Comparison of ENCODE assay signal across 1 cellular context in the genomic region with DNA sequence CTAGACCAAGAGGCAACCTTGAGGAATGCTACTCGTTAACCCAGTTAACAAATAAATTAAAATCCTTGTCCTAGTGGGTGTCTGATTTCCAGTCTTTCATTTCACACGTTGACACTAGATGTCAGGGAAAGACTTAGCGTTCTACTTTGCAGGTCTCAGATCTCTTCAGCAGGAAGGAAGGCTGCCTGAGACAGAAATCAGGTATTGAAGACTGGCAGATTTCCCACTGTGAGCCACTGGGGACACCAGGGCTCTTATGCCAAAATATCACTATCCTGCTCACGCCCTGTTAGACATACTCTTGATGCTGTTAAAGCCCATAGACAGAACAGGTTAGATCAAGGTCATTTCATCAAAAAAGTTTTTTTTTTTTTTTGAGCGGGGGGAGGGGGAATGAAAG.
TF ChIP-seq lines count a peak whose summit lies in the region.

No MANE protein-coding gene starts in this region.

TF ChIP-seq in H1, 55 proteins besides CTCF, POLR2A, EP300 and RAD21:
- TF ChIP-seq CHD2 (IDR thresholded peaks at IDR 0.05; ENCODE audit: low read length) (no peak), NANOG (IDR thresholded peaks at IDR 0.05; ENCODE audit: insufficient read depth, low read depth, low read length, poor library complexity, severe bottlenecking) (no peak), KDM5A (IDR thresholded peaks at IDR 0.05; ENCODE audit: low read length) (no peak), YY1 (IDR thresholded peaks at IDR 0.05; ENCODE audit: low read depth, low read length) (no peak)
- TF ChIP-seq, protein P1, sequence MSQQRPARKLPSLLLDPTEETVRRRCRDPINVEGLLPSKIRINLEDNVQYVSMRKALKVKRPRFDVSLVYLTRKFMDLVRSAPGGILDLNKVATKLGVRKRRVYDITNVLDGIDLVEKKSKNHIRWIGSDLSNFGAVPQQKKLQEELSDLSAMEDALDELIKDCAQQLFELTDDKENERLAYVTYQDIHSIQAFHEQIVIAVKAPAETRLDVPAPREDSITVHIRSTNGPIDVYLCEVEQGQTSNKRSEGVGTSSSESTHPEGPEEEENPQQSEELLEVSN (IDR thresholded peaks at IDR 0.05), result no peak
- TF ChIP-seq, protein P2, sequence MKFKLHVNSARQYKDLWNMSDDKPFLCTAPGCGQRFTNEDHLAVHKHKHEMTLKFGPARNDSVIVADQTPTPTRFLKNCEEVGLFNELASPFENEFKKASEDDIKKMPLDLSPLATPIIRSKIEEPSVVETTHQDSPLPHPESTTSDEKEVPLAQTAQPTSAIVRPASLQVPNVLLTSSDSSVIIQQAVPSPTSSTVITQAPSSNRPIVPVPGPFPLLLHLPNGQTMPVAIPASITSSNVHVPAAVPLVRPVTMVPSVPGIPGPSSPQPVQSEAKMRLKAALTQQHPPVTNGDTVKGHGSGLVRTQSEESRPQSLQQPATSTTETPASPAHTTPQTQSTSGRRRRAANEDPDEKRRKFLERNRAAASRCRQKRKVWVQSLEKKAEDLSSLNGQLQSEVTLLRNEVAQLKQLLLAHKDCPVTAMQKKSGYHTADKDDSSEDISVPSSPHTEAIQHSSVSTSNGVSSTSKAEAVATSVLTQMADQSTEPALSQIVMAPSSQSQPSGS (IDR thresholded peaks at IDR 0.05; ENCODE audit: low read length), result no peak
- TF ChIP-seq, protein P3, sequence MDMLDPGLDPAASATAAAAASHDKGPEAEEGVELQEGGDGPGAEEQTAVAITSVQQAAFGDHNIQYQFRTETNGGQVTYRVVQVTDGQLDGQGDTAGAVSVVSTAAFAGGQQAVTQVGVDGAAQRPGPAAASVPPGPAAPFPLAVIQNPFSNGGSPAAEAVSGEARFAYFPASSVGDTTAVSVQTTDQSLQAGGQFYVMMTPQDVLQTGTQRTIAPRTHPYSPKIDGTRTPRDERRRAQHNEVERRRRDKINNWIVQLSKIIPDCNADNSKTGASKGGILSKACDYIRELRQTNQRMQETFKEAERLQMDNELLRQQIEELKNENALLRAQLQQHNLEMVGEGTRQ (IDR thresholded peaks at IDR 0.05; ENCODE audit: low read length), result no peak
TF ChIP-seq in H1: peak in this region for 0.
